ENCODE assay signal across 1 cellular context in the genomic region with DNA sequence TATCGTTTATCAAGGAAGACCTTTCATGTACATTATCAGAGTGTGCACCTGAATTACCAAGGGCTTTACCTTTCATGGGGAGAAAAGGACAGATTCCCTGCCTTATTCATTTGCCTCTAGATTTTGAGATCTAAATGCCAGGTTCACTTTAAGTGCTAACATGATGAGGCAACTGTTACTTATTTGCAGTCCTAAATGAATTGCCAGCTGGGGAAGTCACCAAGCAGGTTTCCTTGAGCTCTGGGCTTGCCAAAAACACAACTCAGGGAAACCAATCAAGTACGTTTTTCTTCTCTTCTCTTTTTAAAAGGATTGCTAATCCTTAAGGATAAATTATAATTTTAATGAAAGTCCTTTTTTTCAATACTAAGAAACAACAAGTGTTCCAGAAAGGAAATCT.
TF ChIP-seq lines count a peak whose summit lies in the region.

No MANE protein-coding gene starts in this region.

TF ChIP-seq in K562, 482 proteins besides CTCF, POLR2A, EP300 and RAD21 (continued from another document):
- TF ChIP-seq, protein P1, sequence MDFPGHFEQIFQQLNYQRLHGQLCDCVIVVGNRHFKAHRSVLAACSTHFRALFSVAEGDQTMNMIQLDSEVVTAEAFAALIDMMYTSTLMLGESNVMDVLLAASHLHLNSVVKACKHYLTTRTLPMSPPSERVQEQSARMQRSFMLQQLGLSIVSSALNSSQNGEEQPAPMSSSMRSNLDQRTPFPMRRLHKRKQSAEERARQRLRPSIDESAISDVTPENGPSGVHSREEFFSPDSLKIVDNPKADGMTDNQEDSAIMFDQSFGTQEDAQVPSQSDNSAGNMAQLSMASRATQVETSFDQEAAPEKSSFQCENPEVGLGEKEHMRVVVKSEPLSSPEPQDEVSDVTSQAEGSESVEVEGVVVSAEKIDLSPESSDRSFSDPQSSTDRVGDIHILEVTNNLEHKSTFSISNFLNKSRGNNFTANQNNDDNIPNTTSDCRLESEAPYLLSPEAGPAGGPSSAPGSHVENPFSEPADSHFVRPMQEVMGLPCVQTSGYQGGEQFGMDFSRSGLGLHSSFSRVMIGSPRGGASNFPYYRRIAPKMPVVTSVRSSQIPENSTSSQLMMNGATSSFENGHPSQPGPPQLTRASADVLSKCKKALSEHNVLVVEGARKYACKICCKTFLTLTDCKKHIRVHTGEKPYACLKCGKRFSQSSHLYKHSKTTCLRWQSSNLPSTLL (IDR thresholded peaks at IDR 0.05): no peak
- no peak for TF ChIP-seq IFI16 (CRISPR knock-in tag; IDR thresholded peaks at IDR 0.05)
